ENCODE assay signal across 8 cellular contexts in genomic region chr17:41667280-41668008, GRCh38. TPM values are rescaled to one million over a fixed set of nuclear protein-coding genes. Genes with fewer than 3 reads are reported as not detected.
DNase-seq lines count a peak whose midpoint lies in the region; ATAC-seq and TF ChIP-seq lines count a peak whose summit lies in the region.

No MANE protein-coding gene starts in this region.

- no peak for TF ChIP-seq CTCF in DND-41 (IDR thresholded peaks at IDR 0.05; ENCODE audit: borderline replicate concordance, extremely low read depth, low read length, poor library complexity, severe bottlenecking)
- TF ChIP-seq CTCF in KMS-11 (conservative IDR thresholded peaks at IDR 0.05; ENCODE audit: low read depth, low read length): peak; percentile 61; the same call in 1 of the 2 replicates
- TF ChIP-seq CTCF in brain (conservative IDR thresholded peaks at IDR 0.05): peak in 1 of 2 experiments; percentile 45
- no peak for TF ChIP-seq CTCF in nephron progenitor cell (IDR thresholded peaks at IDR 0.05)

- peak overlapping the region in 1 of 2 experiments; percentile 55; a peak in 2 of 4 replicates for H3K4me3 ChIP-seq in DND-41 (ENCODE audit: low read depth in 1 of 2, low read length in 2 of 2)
- H3K4me3 ChIP-seq in KMS-11 (IDR thresholded peaks at IDR 0.05; ENCODE audit: insufficient read depth, low read depth, low read length): no peak overlapping the region

- H3K4me1 Mint-ChIP-seq in brain (peaks cover 35% of the 10 kb centered on the region), nephron progenitor cell (peaks cover 25% of the 10 kb centered on the region)

- peaks cover 4% of the 10 kb centered on the region for H3K27me3 Mint-ChIP-seq in brain
- peaks cover 24% of the 10 kb centered on the region for H3K27me3 Mint-ChIP-seq in nephron progenitor cell (ENCODE audit: low read depth, poor library complexity)

- ATAC-seq in DND-41 (ENCODE audit: insufficient read depth, low read depth) (no peak), GM21390 (IDR thresholded peaks at IDR 0.05; ENCODE audit: unreplicated experiment) (no peak), GM21723 (IDR thresholded peaks at IDR 0.05; ENCODE audit: unreplicated experiment) (no peak)

- H3K27ac Mint-ChIP-seq in brain: peak overlapping the region; percentile 24 to 99 (median 83)
- no peak overlapping the region for H3K27ac Mint-ChIP-seq in nephron progenitor cell

- H3K9me3 ChIP-seq in DND-41 (ENCODE audit: insufficient read depth, low read length, severe bottlenecking): no peaks in the 10 kb centered on the region

- H3K27me3 ChIP-seq in DND-41 (ENCODE audit: insufficient read depth, low read length, poor library complexity): peaks cover 5% of the 10 kb centered on the region
- H3K27me3 ChIP-seq in KMS-11 (ENCODE audit: insufficient read depth, low read depth): peaks cover 11% of the 10 kb centered on the region

- H4K20me1 ChIP-seq in DND-41 (ENCODE audit: insufficient read depth, low read length) (no peaks in the 10 kb centered on the region), KMS-11 (ENCODE audit: insufficient read depth) (no peaks in the 10 kb centered on the region)

- H3K4me1 ChIP-seq in DND-41 (ENCODE audit: insufficient read depth, low read length): peaks cover 26% of the 10 kb centered on the region
- peaks cover 66% of the 10 kb centered on the region for H3K4me1 ChIP-seq in KMS-11 (ENCODE audit: low read depth, poor library complexity, severe bottlenecking)

- no peaks in the 10 kb centered on the region for H3K36me3 ChIP-seq in DND-41 (ENCODE audit: insufficient read depth, low read length)
- H3K36me3 ChIP-seq in KMS-11 (ENCODE audit: insufficient read depth): no peaks in the 10 kb centered on the region

- H3K36me3 Mint-ChIP-seq in brain: no peaks in the 10 kb centered on the region
- H3K36me3 Mint-ChIP-seq in nephron progenitor cell (ENCODE audit: low read depth): no peaks in the 10 kb centered on the region

- no peaks in the 10 kb centered on the region for H3K9me3 Mint-ChIP-seq in brain
- H3K9me3 Mint-ChIP-seq in nephron progenitor cell: no peaks in the 10 kb centered on the region

- DNase-seq in DND-41 (no peak), nephron progenitor cell (no peak), NCI-H1436 treated with DMSO at 0.1 percent for 48 hours (lab: John Stamatoyannopoulos, UW) (no peak)
- DNase-seq in effector CD8-positive, alpha-beta T cell (lab: John Stamatoyannopoulos, UW): no peak

- H3K4me3 Mint-ChIP-seq in brain (peak overlapping the region; percentile 71 to 87 (median 84)), nephron progenitor cell (peak overlapping the region; percentile 78)

- H2AFZ ChIP-seq in DND-41 (ENCODE audit: low read depth, low read length) (peak overlapping the region; percentile 93), KMS-11 (ENCODE audit: low read depth) (peak overlapping the region; percentile 71)

- H3K27ac ChIP-seq in DND-41 (ENCODE audit: low read length) (no peak overlapping the region), KMS-11 (peak overlapping the region; percentile 77)

- H3K9ac ChIP-seq in DND-41 (ENCODE audit: low read depth, low read length) (peak overlapping the region; percentile 54; the same call in 1 of the 2 replicates), KMS-11 (peak overlapping the region; percentile 61)

- H3K79me2 ChIP-seq in DND-41 (ENCODE audit: insufficient read depth, low read length): no peaks in the 10 kb centered on the region
- no peaks in the 10 kb centered on the region for H3K79me2 ChIP-seq in KMS-11 (ENCODE audit: insufficient read depth, low read depth)

- H3K4me2 ChIP-seq in DND-41 (ENCODE audit: insufficient read depth, low read length) (peak overlapping the region; percentile 83), KMS-11 (peak overlapping the region; percentile 76)

RNA-seq across cellular contexts. Expression of gene EIF1, which starts 21.2 kb away (rescaled TPM):
- 1,760 TPM for polyA plus RNA-seq in brain (ENCODE audit: insufficient read depth, low read depth, low replicate concordance)

RNA-seq across cellular contexts. Expression of gene KRT17, which starts 43.1 kb away (rescaled TPM):
- 16.0 TPM for polyA plus RNA-seq in brain (ENCODE audit: insufficient read depth, low read depth, low replicate concordance)

RNA-seq across cellular contexts. Expression of gene GAST, which starts 44.7 kb away (rescaled TPM):
- not detected for polyA plus RNA-seq in brain (ENCODE audit: insufficient read depth, low read depth, low replicate concordance)

RNA-seq across cellular contexts. Expression of gene KRT16, which starts 54.9 kb away (rescaled TPM):
- polyA plus RNA-seq in brain (ENCODE audit: insufficient read depth, low read depth, low replicate concordance): not detected
